Comparison of ENCODE assay signal across 8 cellular contexts in genomic region chrX:129759576-129760061, GRCh38. TPM values are rescaled to one million over a fixed set of nuclear protein-coding genes. Genes with fewer than 3 reads are reported as not detected.
DNase-seq lines count a peak whose midpoint lies in the region; ATAC-seq, FAIRE-seq and TF ChIP-seq lines count a peak whose summit lies in the region.

No MANE protein-coding gene starts in this region.

- H3K27ac ChIP-seq in VCaP (no peak overlapping the region), Karpas-422 (ENCODE audit: low read length) (no peak overlapping the region)

- ATAC-seq in natural killer cell = peak; percentile 71 to 84 (median 76)

- H4K20me1 ChIP-seq in Karpas-422 (ENCODE audit: insufficient read depth, low read depth, low read length) = no peaks in the 10 kb centered on the region

- no peaks in the 10 kb centered on the region for H3K36me3 Mint-ChIP-seq in natural killer cell

- peak; percentile 75 for FAIRE-seq in H54 (lab: Jason Lieb, UNC)

- peak overlapping the region; percentile 53 for H3K4me3 Mint-ChIP-seq in natural killer cell

- no peak overlapping the region for H3K4me2 ChIP-seq in Karpas-422 (ENCODE audit: low read depth, low read length, poor library complexity, severe bottlenecking)

- no peaks in the 10 kb centered on the region for H3K9me3 Mint-ChIP-seq in natural killer cell

- no peak for TF ChIP-seq POLR2A in H54 (IDR thresholded peaks at IDR 0.05; ENCODE audit: low read depth, low read length)

- peaks cover 55 to 64% of the 10 kb centered on the region in 2 donors for H3K4me1 Mint-ChIP-seq in natural killer cell

- H3K27ac Mint-ChIP-seq in natural killer cell = peak overlapping the region; percentile 85 to 87

- no peaks in the 10 kb centered on the region for H3K9me2 ChIP-seq in Karpas-422 (replicated peaks; ENCODE audit: insufficient read depth, low read length)

- no peak overlapping the region for H2AFZ ChIP-seq in Karpas-422 (ENCODE audit: low read length)

- peak; percentile 22; the same call in 1 of the 2 replicates for TF ChIP-seq CTCF in VCaP (conservative IDR thresholded peaks at IDR 0.05)
- TF ChIP-seq CTCF in natural killer cell (IDR thresholded peaks at IDR 0.05) = no peak

- H3K27me3 ChIP-seq in Karpas-422 (ENCODE audit: low read length) = no peaks in the 10 kb centered on the region

- H3K36me3 ChIP-seq in Karpas-422 (ENCODE audit: insufficient read depth, low read length) = no peaks in the 10 kb centered on the region

- intact Hi-C loops in natural killer cell (cut with micrococcal nuclease) = loop anchor here (1.0 to 2.0 kb wide), 2 partner anchors 10 to 21 kb away; no protein-coding TSS in a partner anchor

- H3K9me3 ChIP-seq in Karpas-422 (ENCODE audit: low read length) = no peaks in the 10 kb centered on the region

- H3K27me3 Mint-ChIP-seq in natural killer cell (ENCODE audit: low read depth in 2 of 2) = no peaks in the 10 kb centered on the region

- H3K4me1 ChIP-seq in Karpas-422 (ENCODE audit: low read length) = peaks cover 17% of the 10 kb centered on the region

- H3K79me2 ChIP-seq in Karpas-422 (ENCODE audit: low read length) = no peaks in the 10 kb centered on the region

- H3K4me3 ChIP-seq in Karpas-422 (ENCODE audit: low read length) = no peak overlapping the region

- DNase-seq in AG08396 (ENCODE audit: low spot score) (peak; percentile 61), H54 (ENCODE audit: insufficient read length, low spot score) (peak; percentile 32), dedifferentiated amniotic fluid mesenchymal stem cell (ENCODE audit: extremely low spot score) (peak; percentile 34), natural killer cell (peak; percentile 47), HCEC 1CT (no peak), COLO668 (lab: John Stamatoyannopoulos, UW; ENCODE audit: unreplicated experiment) (no peak), Karpas-422 (no peak)

- no peak overlapping the region for H3K9ac ChIP-seq in Karpas-422 (ENCODE audit: low read length)

RNA-seq across cellular contexts. Expression of gene SASH3, which starts 20.1 kb away (rescaled TPM):
- 100 to 1,000 TPM; 356 to 403 (median 392) TPM for total RNA-seq in natural killer cell
- total RNA-seq in Karpas-422 (2014; rRNA removed; shearing (Covaris generic); ENCODE audit: low replicate concordance) = 63.0 and 103 TPM in 2 replicates

RNA-seq across cellular contexts. Expression of gene XPNPEP2, which starts 20.8 kb away (rescaled TPM):
- total RNA-seq in natural killer cell = 1 to 10 TPM in 2 of 3 donors, under 1 TPM in 1; 0.96 to 2.6 (median 1.6) TPM
- not detected in 2 replicates for total RNA-seq in Karpas-422 (2014; rRNA removed; shearing (Covaris generic); ENCODE audit: low replicate concordance)

Comparison
In these comparisons a context has a peak if more than half of its experiments do, and no peak if none do; other contexts are left out.
1. DNase-seq: peak in AG08396 (single experiment), H54 (single experiment), dedifferentiated amniotic fluid mesenchymal stem cell (single experiment) and natural killer cell (single experiment); none in HCEC 1CT (single experiment), COLO668 (single experiment) and Karpas-422 (single experiment).